Comparison of ENCODE assay signal across 11 cellular contexts in genomic region chr2:230170532-230170931, GRCh38. TPM values are rescaled to one million over a fixed set of nuclear protein-coding genes. Genes with fewer than 3 reads are reported as not detected.
A peak's percentile ranks its signal among the peaks of the same experiment; 100 is the strongest.
DNase-seq lines count a peak whose midpoint lies in the region; ATAC-seq and TF ChIP-seq lines count a peak whose summit lies in the region.
"Had no signal": no experiment of that assay in that cellular context is flagged by ENCODE, and none has a peak within 500 bp of the region (broad histone marks: within the 10 kb centered on the region; RNA-seq: fewer than 3 reads in every experiment).

No MANE protein-coding gene starts in this region.

- no peak overlapping the region for H3K4me2 ChIP-seq in MM.1S (ENCODE audit: low read depth, low read length)

- H3K27me3 Mint-ChIP-seq in activated T-cell treated with anti-CD3 and anti-CD28 coated beads, Interleukin-2, amount 50 U/mL, for 24 hours: no peaks in the 10 kb centered on the region

- H3K79me2 ChIP-seq in MM.1S (ENCODE audit: low read length): no peaks in the 10 kb centered on the region

- H3K4me1 Mint-ChIP-seq in activated T-cell treated with anti-CD3 and anti-CD28 coated beads, Interleukin-2, amount 50 U/mL, for 24 hours (ENCODE audit: low read depth): peaks cover 15% of the 10 kb centered on the region

- H3K9me3 ChIP-seq in SK-N-MC (ENCODE audit: low read depth, low read length) (no peaks in the 10 kb centered on the region), thymus (ENCODE audit: control insufficient read depth) (no peaks in the 10 kb centered on the region), MM.1S (replicated peaks; ENCODE audit: insufficient read depth, low read length) (no peaks in the 10 kb centered on the region)

- no peak for TF ChIP-seq CTCF in MM.1S (IDR thresholded peaks at IDR 0.05; ENCODE audit: low read length)
- TF ChIP-seq CTCF in foreskin fibroblast (IDR thresholded peaks at IDR 0.05; ENCODE audit: low read depth, low read length): no peak

- no peaks in the 10 kb centered on the region for H3K27me3 ChIP-seq in thymus (ENCODE audit: control insufficient read depth, insufficient read depth)
- no peaks in the 10 kb centered on the region for H3K27me3 ChIP-seq in MM.1S (replicated peaks; ENCODE audit: insufficient read depth, low read length)

- H3K27ac ChIP-seq in SK-N-MC (peak overlapping the region; percentile 60; the same call in 1 of the 2 replicates), thymus (ENCODE audit: low read depth) (peak overlapping the region; percentile 18), MM.1S (ENCODE audit: low read length) (no peak overlapping the region)

- H3K36me3 Mint-ChIP-seq in activated T-cell treated with anti-CD3 and anti-CD28 coated beads, Interleukin-2, amount 50 U/mL, for 24 hours (ENCODE audit: low read depth): peaks cover 90% of the 10 kb centered on the region

- intact Hi-C loops in left ventricle myocardium superior (cut with micrococcal nuclease): no loop called here

- WGBS in thymus: 23% methylated on average over 9 of the region's 9 CpGs

- H2AFZ ChIP-seq in MM.1S (ENCODE audit: low read length): no peak overlapping the region

- H3F3A ChIP-seq in MM.1S (ENCODE audit: insufficient read depth, low read length): no peaks in the 10 kb centered on the region

- peak; percentile 38 for ATAC-seq in left ventricle myocardium superior

- no peak overlapping the region for H3K4me3 Mint-ChIP-seq in activated T-cell treated with anti-CD3 and anti-CD28 coated beads, Interleukin-2, amount 50 U/mL, for 24 hours

- no peaks in the 10 kb centered on the region for H3K9me2 ChIP-seq in MM.1S (replicated peaks; ENCODE audit: insufficient read depth, low read length)

- peak overlapping the region; percentile 64 for H3K4me3 ChIP-seq in SK-N-MC
- H3K4me3 ChIP-seq in thymus (ENCODE audit: low read length): no peak overlapping the region
- no peak overlapping the region for H3K4me3 ChIP-seq in MM.1S (ENCODE audit: low read length)
- no peak overlapping the region for H3K4me3 ChIP-seq in foreskin fibroblast (ENCODE audit: low read depth in 1 of 2, low read length in 2 of 2)

- H3K36me3 ChIP-seq in SK-N-MC (ENCODE audit: insufficient read depth, low read length) (no peaks in the 10 kb centered on the region), thymus (ENCODE audit: control insufficient read depth, insufficient read depth) (peaks cover 56% of the 10 kb centered on the region), MM.1S (replicated peaks; ENCODE audit: insufficient read depth, low read length) (no peaks in the 10 kb centered on the region)

- H3K4me1 ChIP-seq in thymus (ENCODE audit: control insufficient read depth, insufficient read depth, low read length) (no peaks in the 10 kb centered on the region), MM.1S (ENCODE audit: low read length) (no peaks in the 10 kb centered on the region)

- H3K9me3 Mint-ChIP-seq in activated T-cell treated with anti-CD3 and anti-CD28 coated beads, Interleukin-2, amount 50 U/mL, for 24 hours: no peaks in the 10 kb centered on the region

- H3K9ac ChIP-seq in SK-N-MC (ENCODE audit: insufficient read length) (no peak overlapping the region), MM.1S (ENCODE audit: low read length) (no peak overlapping the region)

- peak overlapping the region; percentile 69 for H3K27ac Mint-ChIP-seq in activated T-cell treated with anti-CD3 and anti-CD28 coated beads, Interleukin-2, amount 50 U/mL, for 24 hours

- no peaks in the 10 kb centered on the region for H4K20me1 ChIP-seq in MM.1S (ENCODE audit: insufficient read depth, low read length)

- DNase-seq in activated T-cell treated with anti-CD3 and anti-CD28 coated beads, Interleukin-2, amount 50 U/mL, for 24 hours: no peak
- DNase-seq in activated T-cell treated with anti-CD3 and anti-CD28 coated beads, Interleukin-2, amount 50 U/mL, for 48 hours: no peak
- peak; percentile 57 for DNase-seq in SK-N-MC (ENCODE audit: low read depth, low spot score)
- no peak for DNase-seq in left ventricle myocardium superior
- DNase-seq in MM.1S: no peak
- DNase-seq in DMS 273 (lab: John Stamatoyannopoulos, UW; ENCODE audit: unreplicated experiment): no peak
- DNase-seq in foreskin fibroblast: no peak
- DNase-seq: activated CD8-positive, alpha-beta memory T cell treated with anti-CD3 and anti-CD28 coated beads for 24 hours; mesendoderm; NCI-H226 had no signal

RNA-seq across cellular contexts. Expression of gene SP110, which starts 49.3 kb away (rescaled TPM):
- total RNA-seq in left ventricle myocardium superior: 10.6 TPM
- polyA plus RNA-seq in thymus: 42.8 TPM

RNA-seq across cellular contexts. Expression of gene SP140, which starts 55.0 kb away (rescaled TPM):
- total RNA-seq in left ventricle myocardium superior: 0.47 TPM
- 10.5 TPM for polyA plus RNA-seq in thymus
